15 cellular contexts compared by ENCODE assay signal in genomic region chr12:107057071-107057834, GRCh38. TPM values are rescaled to one million over a fixed set of nuclear protein-coding genes. Genes with fewer than 3 reads are reported as not detected.
A peak's percentile ranks its signal among the peaks of the same experiment; 100 is the strongest.
DNase-seq lines count a peak whose midpoint lies in the region; ATAC-seq and TF ChIP-seq lines count a peak whose summit lies in the region.
"Had no signal": no experiment of that assay in that cellular context is flagged by ENCODE, and none has a peak within 500 bp of the region (broad histone marks: within the 10 kb centered on the region; RNA-seq: fewer than 3 reads in every experiment).

No MANE protein-coding gene starts in this region.

- H3K79me2 ChIP-seq in parathyroid adenoma: no peaks in the 10 kb centered on the region

- H3K27ac ChIP-seq in endodermal cell (ENCODE audit: low read depth, low read length): no peak overlapping the region
- no peak overlapping the region for H3K27ac ChIP-seq in parathyroid adenoma
- H3K27ac ChIP-seq: tibial artery, VCaP had no signal

- H3K4me1 ChIP-seq in endodermal cell (ENCODE audit: control insufficient read depth, insufficient read depth, low read length) (no peaks in the 10 kb centered on the region), parathyroid adenoma (no peaks in the 10 kb centered on the region)

- H3K4me2 ChIP-seq in parathyroid adenoma (ENCODE audit: low read length): no peak overlapping the region

- no peak overlapping the region for H3K27ac Mint-ChIP-seq in endodermal cell

- DNase-seq in GM03348 (ENCODE audit: low spot score) (peak; percentile 35), NCI-H774 (lab: John Stamatoyannopoulos, UW) (peak; percentile 40), endodermal cell (no peak), inferior parietal cortex (ENCODE audit: extremely low spot score) (no peak), SHP77 (lab: John Stamatoyannopoulos, UW) (no peak)
- DNase-seq: activated T-cell treated with anti-CD3 and anti-CD28 coated beads for 4 hours, anterior cingulate cortex, islet precursor cell, MV-4-11, naive B cell, tibial artery had no signal

- no peaks in the 10 kb centered on the region for H3K27me3 ChIP-seq in endodermal cell (ENCODE audit: control insufficient read depth, insufficient read depth, low read length, poor library complexity, severe bottlenecking)
- H3K27me3 ChIP-seq in parathyroid adenoma (ENCODE audit: control insufficient read depth, insufficient read depth, low read length): no peaks in the 10 kb centered on the region
- H3K27me3 ChIP-seq: tibial artery had no signal

- H3K27me3 Mint-ChIP-seq in endodermal cell (ENCODE audit: insufficient read depth): no peaks in the 10 kb centered on the region
- H3K27me3 Mint-ChIP-seq: naive B cell had no signal

- no peaks in the 10 kb centered on the region for H3K36me3 ChIP-seq in endodermal cell (ENCODE audit: control insufficient read depth, insufficient read depth, low read length)
- no peaks in the 10 kb centered on the region for H3K36me3 ChIP-seq in parathyroid adenoma (ENCODE audit: control insufficient read depth, insufficient read depth, low read length)
- H3K36me3 ChIP-seq: tibial artery had no signal

- WGBS in endodermal cell (ENCODE audit: insufficient coverage in 1 of 2, insufficient read length in 1 of 2), 2 experiments: 86 to 94% methylated on average over 4 of the region's 4 CpGs

- H3K4me3 ChIP-seq in endodermal cell (ENCODE audit: low read length) (no peak overlapping the region), parathyroid adenoma (ENCODE audit: low read depth, low read length) (no peak overlapping the region)
- H3K4me3 ChIP-seq: tibial artery had no signal

- peaks cover 10% of the 10 kb centered on the region for H3K9me3 ChIP-seq in endodermal cell (ENCODE audit: control insufficient read depth, low read length)
- no peaks in the 10 kb centered on the region for H3K9me3 ChIP-seq in parathyroid adenoma (ENCODE audit: control insufficient read depth, low read length)

- no peak overlapping the region for H3K4me3 Mint-ChIP-seq in endodermal cell
- H3K4me3 Mint-ChIP-seq: naive B cell had no signal

- ATAC-seq in GM18517 (IDR thresholded peaks at IDR 0.05; ENCODE audit: unreplicated experiment) (no peak), HG02840 (IDR thresholded peaks at IDR 0.05; ENCODE audit: low FRiP score, unreplicated experiment) (no peak)

- H3K4me1 Mint-ChIP-seq in endodermal cell: no peaks in the 10 kb centered on the region
- H3K4me1 Mint-ChIP-seq: naive B cell had no signal

- H3K9ac ChIP-seq in endodermal cell (ENCODE audit: extremely low read depth, low read length, poor library complexity, severe bottlenecking): no peak overlapping the region
- peak overlapping the region; percentile 14 for H3K9ac ChIP-seq in parathyroid adenoma

- TF ChIP-seq CTCF in endodermal cell (conservative IDR thresholded peaks at IDR 0.05) (peak; percentile 41), parathyroid adenoma (IDR thresholded peaks at IDR 0.05) (no peak)

- no peak overlapping the region for H2AFZ ChIP-seq in parathyroid adenoma

- peaks cover 2% of the 10 kb centered on the region for H3K36me3 Mint-ChIP-seq in endodermal cell (ENCODE audit: low read depth)

- peaks cover 6% of the 10 kb centered on the region for H3K9me3 Mint-ChIP-seq in endodermal cell

RNA-seq across cellular contexts. Expression of gene CRY1, which starts 36.1 kb away (rescaled TPM):
- 10 to 100 TPM; 29.9 to 33.4 TPM for total RNA-seq in endodermal cell
- polyA plus RNA-seq in endodermal cell (2013, experiment 1 of 2): 26.3 TPM
- polyA plus RNA-seq in endodermal cell (2013, experiment 2 of 2): 27.7 TPM

Comparison
In these comparisons a context has a peak if more than half of its experiments do, and no peak if none do; other contexts are left out.
1. DNase-seq: peak in GM03348 (single experiment) and NCI-H774 (single experiment); none in endodermal cell (single experiment), inferior parietal cortex (single experiment) and SHP77 (0 of 2).